ENCODE assay signal across 8 cellular contexts in genomic region chr19:42282036-42282762, GRCh38. TPM values are rescaled to one million over a fixed set of nuclear protein-coding genes. Genes with fewer than 3 reads are reported as not detected.
DNase-seq lines count a peak whose midpoint lies in the region; ATAC-seq and TF ChIP-seq lines count a peak whose summit lies in the region.

No MANE protein-coding gene starts in this region.

- no peaks in the 10 kb centered on the region for H3K27me3 ChIP-seq in DOHH2 (ENCODE audit: control insufficient read depth, low read length)
- H3K27me3 ChIP-seq in OCI-LY1 (ENCODE audit: insufficient read depth, low read length): no peaks in the 10 kb centered on the region
- H3K27me3 ChIP-seq in esophagus squamous epithelium: no peaks in the 10 kb centered on the region

- H3K4me2 ChIP-seq in DOHH2 (ENCODE audit: low read length) (peak overlapping the region; percentile 99), OCI-LY1 (ENCODE audit: low read length) (peak overlapping the region; percentile 71)

- H3K4me1 ChIP-seq in DOHH2 (ENCODE audit: control insufficient read depth, low read length): peaks cover 61% of the 10 kb centered on the region
- H3K4me1 ChIP-seq in OCI-LY1 (ENCODE audit: insufficient read depth, low read length, severe bottlenecking): peaks cover 55% of the 10 kb centered on the region
- peaks cover 72 to 92% (median 78%) of the 10 kb centered on the region in 3 donors for H3K4me1 ChIP-seq in esophagus squamous epithelium

- no peak for TF ChIP-seq POLR2A in esophagus squamous epithelium (IDR thresholded peaks at IDR 0.05)

- H4K20me1 ChIP-seq in DOHH2 (ENCODE audit: control insufficient read depth, insufficient read depth, low read depth, low read length) (0 out of 2 replicates have a peak, but pooled peaks cover 3% of the 10 kb centered on the region), OCI-LY1 (ENCODE audit: insufficient read depth, low read length) (no peaks in the 10 kb centered on the region)

- H3K27ac ChIP-seq in DOHH2 (ENCODE audit: low read depth, low read length) (peak overlapping the region; percentile 89), OCI-LY1 (ENCODE audit: low read depth, low read length, poor library complexity, severe bottlenecking) (peak overlapping the region; percentile 92), esophagus squamous epithelium (peak overlapping the region; percentile 84 to 99 (median 96))

- DNase-seq in esophagus squamous epithelium (lab: John Stamatoyannopoulos, UW) (no peak), pons (ENCODE audit: low spot score) (peak; percentile 41), NCI-H748 (lab: John Stamatoyannopoulos, UW; ENCODE audit: unreplicated experiment) (no peak), NCI-H2107 (lab: John Stamatoyannopoulos, UW) (no peak), NCI-H524 treated with DMSO at 0.1 percent for 48 hours (lab: John Stamatoyannopoulos, UW) (no peak)

- H3K79me2 ChIP-seq in DOHH2 (ENCODE audit: control insufficient read depth, low read length) (peaks cover 38% of the 10 kb centered on the region), OCI-LY1 (ENCODE audit: insufficient read depth, low read length) (no peaks in the 10 kb centered on the region)

- no peak for ATAC-seq in GM18868 (IDR thresholded peaks at IDR 0.05; ENCODE audit: unreplicated experiment)

- H3K9me3 ChIP-seq in DOHH2 (ENCODE audit: control insufficient read depth, insufficient read depth, low read length) (no peaks in the 10 kb centered on the region), OCI-LY1 (ENCODE audit: low read length) (no peaks in the 10 kb centered on the region), esophagus squamous epithelium (no peaks in the 10 kb centered on the region)

- no peak overlapping the region for H2AFZ ChIP-seq in OCI-LY1 (ENCODE audit: low read length)

- intact Hi-C loops in esophagus squamous epithelium (cut with DNase I): no loop called here

- TF ChIP-seq CTCF in DOHH2 (IDR thresholded peaks at IDR 0.05; ENCODE audit: low read depth, low read length, poor library complexity, severe bottlenecking) (no peak), OCI-LY1 (IDR thresholded peaks at IDR 0.05; ENCODE audit: low read length) (no peak), esophagus squamous epithelium (IDR thresholded peaks at IDR 0.05) (no peak)

- H3F3A ChIP-seq in DOHH2 (ENCODE audit: control insufficient read depth, insufficient read depth): peaks cover 12% of the 10 kb centered on the region
- H3F3A ChIP-seq in OCI-LY1 (ENCODE audit: insufficient read depth, low read length): peaks cover 12% of the 10 kb centered on the region; the same call in 1 of the 2 replicates

- H3K9me2 ChIP-seq in DOHH2 (replicated peaks; ENCODE audit: control insufficient read depth, low read length) (no peaks in the 10 kb centered on the region), OCI-LY1 (ENCODE audit: low read depth, low read length) (no peaks in the 10 kb centered on the region)

- 13 to 26% methylated on average over 1 to 5 of the region's 5 CpGs for WGBS in esophagus squamous epithelium, 2 donors

- H3K9ac ChIP-seq in OCI-LY1 (ENCODE audit: low read length): peak overlapping the region; percentile 88

- H3K4me3 ChIP-seq in DOHH2 (ENCODE audit: low read length) (peak overlapping the region; percentile 78), OCI-LY1 (ENCODE audit: low read depth, low read length, poor library complexity, severe bottlenecking) (peak overlapping the region; percentile 73), esophagus squamous epithelium (peak overlapping the region in 2 of 4 donors; percentile 88 to 96)

- H3K36me3 ChIP-seq in DOHH2 (ENCODE audit: control insufficient read depth, low read length) (peaks cover 14% of the 10 kb centered on the region), OCI-LY1 (ENCODE audit: insufficient read depth, low read length) (peaks cover 5% of the 10 kb centered on the region; the same call in 1 of the 2 replicates), esophagus squamous epithelium (peaks cover 4 to 6% (median 4%) of the 10 kb centered on the region in 3 donors)

RNA-seq across cellular contexts. Expression of gene CIC, which starts 13.1 kb away (rescaled TPM):
- 10 to 100 TPM; 25.1 to 54.9 (median 27.9) TPM for total RNA-seq in esophagus squamous epithelium

RNA-seq across cellular contexts. Expression of gene PRR19, which starts 19.7 kb away (rescaled TPM):
- 1 to 10 TPM in 1 of 4 donors, under 1 TPM in 3; 0.75 to 1.0 (median 0.82) TPM for total RNA-seq in esophagus squamous epithelium

RNA-seq across cellular contexts. Expression of gene PAFAH1B3, which starts 20.2 kb away (rescaled TPM):
- 10 to 100 TPM; 22.5 to 45.9 (median 30.3) TPM for total RNA-seq in esophagus squamous epithelium

RNA-seq across cellular contexts. Expression of gene ERF, which starts 27.3 kb away (rescaled TPM):
- 10 to 100 TPM; 13.3 to 32.5 (median 21.0) TPM for total RNA-seq in esophagus squamous epithelium

RNA-seq across cellular contexts. Expression of gene TMEM145, which starts 30.9 kb away (rescaled TPM):
- not detected for total RNA-seq in esophagus squamous epithelium
